1 cellular context compared by ENCODE assay signal in the genomic region with DNA sequence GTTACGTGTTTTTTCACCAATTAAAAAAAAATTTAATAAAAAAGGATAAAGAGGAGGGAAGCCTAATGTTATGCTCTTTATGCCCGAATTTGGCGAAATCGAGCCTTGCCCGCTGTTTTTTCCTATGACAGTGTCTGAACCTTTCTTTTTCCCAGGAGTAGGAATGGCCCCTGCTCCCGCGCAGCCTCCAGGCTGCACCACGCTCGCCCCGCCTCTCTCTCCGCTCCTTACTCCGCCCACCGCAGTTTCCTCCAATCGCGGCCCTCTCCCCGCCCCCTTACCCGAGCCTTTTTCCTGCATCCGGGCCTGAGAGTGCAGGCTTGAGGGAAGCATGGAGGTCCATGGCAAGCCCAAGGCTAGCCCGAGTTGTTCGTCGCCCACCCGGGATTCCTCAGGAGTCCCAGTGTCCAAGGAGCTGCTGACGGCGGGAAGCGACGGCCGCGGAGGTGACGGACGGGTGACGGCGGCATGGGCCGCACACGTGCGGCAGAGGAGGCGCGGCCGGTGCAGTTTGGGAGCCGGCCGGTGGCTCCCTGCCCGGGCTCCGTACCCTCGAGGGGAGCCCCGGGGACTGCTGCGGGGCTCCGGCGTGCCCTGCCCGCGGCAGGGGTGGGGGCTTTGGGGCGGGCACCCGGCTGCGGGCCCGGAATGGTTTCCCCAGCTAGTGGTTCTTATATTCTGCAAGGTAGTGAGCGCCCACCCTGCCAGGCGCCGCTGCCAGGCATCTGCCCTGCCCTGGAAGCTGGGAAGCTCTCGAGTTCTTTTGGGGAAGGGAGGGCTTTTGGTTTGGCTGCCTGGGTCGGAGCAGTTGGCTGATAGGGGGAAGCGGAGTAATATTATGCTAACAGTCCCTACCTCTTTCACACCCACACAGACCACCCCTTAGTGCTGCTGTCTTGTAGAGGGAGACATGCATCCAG.
TF ChIP-seq lines count a peak whose summit lies in the region.

A gene with protein sequence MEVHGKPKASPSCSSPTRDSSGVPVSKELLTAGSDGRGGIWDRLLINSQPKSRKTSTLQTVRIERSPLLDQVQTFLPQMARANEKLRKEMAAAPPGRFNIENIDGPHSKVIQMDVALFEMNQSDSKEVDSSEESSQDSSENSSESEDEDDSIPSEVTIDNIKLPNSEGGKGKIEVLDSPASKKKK (plus strand): TSS at position 295 of the 920 bp plus-strand sequence. CDS start 37 bp downstream, at position 332.

TF ChIP-seq in K562, 482 proteins besides CTCF, POLR2A, EP300 and RAD21 (continued from another document and continues in another):
- TF ChIP-seq, protein P1, sequence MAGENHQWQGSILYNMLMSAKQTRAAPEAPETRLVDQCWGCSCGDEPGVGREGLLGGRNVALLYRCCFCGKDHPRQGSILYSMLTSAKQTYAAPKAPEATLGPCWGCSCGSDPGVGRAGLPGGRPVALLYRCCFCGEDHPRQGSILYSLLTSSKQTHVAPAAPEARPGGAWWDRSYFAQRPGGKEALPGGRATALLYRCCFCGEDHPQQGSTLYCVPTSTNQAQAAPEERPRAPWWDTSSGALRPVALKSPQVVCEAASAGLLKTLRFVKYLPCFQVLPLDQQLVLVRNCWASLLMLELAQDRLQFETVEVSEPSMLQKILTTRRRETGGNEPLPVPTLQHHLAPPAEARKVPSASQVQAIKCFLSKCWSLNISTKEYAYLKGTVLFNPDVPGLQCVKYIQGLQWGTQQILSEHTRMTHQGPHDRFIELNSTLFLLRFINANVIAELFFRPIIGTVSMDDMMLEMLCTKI (IDR thresholded peaks at IDR 0.05; ENCODE audit: partially characterized antibody): no peak
- TF ChIP-seq NRF1 (conservative IDR thresholded peaks at IDR 0.05 in 1 of 2, IDR thresholded peaks at IDR 0.05 in 1 of 2): peak; percentile 93 to 94
- TF ChIP-seq, protein P2, sequence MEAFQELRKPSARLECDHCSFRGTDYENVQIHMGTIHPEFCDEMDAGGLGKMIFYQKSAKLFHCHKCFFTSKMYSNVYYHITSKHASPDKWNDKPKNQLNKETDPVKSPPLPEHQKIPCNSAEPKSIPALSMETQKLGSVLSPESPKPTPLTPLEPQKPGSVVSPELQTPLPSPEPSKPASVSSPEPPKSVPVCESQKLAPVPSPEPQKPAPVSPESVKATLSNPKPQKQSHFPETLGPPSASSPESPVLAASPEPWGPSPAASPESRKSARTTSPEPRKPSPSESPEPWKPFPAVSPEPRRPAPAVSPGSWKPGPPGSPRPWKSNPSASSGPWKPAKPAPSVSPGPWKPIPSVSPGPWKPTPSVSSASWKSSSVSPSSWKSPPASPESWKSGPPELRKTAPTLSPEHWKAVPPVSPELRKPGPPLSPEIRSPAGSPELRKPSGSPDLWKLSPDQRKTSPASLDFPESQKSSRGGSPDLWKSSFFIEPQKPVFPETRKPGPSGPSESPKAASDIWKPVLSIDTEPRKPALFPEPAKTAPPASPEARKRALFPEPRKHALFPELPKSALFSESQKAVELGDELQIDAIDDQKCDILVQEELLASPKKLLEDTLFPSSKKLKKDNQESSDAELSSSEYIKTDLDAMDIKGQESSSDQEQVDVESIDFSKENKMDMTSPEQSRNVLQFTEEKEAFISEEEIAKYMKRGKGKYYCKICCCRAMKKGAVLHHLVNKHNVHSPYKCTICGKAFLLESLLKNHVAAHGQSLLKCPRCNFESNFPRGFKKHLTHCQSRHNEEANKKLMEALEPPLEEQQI (IDR thresholded peaks at IDR 0.05): no peak
- 0 out of 2 replicates have a peak, but pooled peaks have one; percentile 13 for TF ChIP-seq ETV1 (tag; conservative IDR thresholded peaks at IDR 0.05; ENCODE audit: low read depth)
- TF ChIP-seq ZNF586 (CRISPR knock-in tag; conservative IDR thresholded peaks at IDR 0.05): no peak
- TF ChIP-seq, protein P3, sequence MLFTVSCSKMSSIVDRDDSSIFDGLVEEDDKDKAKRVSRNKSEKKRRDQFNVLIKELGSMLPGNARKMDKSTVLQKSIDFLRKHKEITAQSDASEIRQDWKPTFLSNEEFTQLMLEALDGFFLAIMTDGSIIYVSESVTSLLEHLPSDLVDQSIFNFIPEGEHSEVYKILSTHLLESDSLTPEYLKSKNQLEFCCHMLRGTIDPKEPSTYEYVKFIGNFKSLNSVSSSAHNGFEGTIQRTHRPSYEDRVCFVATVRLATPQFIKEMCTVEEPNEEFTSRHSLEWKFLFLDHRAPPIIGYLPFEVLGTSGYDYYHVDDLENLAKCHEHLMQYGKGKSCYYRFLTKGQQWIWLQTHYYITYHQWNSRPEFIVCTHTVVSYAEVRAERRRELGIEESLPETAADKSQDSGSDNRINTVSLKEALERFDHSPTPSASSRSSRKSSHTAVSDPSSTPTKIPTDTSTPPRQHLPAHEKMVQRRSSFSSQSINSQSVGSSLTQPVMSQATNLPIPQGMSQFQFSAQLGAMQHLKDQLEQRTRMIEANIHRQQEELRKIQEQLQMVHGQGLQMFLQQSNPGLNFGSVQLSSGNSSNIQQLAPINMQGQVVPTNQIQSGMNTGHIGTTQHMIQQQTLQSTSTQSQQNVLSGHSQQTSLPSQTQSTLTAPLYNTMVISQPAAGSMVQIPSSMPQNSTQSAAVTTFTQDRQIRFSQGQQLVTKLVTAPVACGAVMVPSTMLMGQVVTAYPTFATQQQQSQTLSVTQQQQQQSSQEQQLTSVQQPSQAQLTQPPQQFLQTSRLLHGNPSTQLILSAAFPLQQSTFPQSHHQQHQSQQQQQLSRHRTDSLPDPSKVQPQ (CRISPR knock-in tag; IDR thresholded peaks at IDR 0.05; ENCODE audit: borderline replicate concordance): no peak
- 0 out of 2 replicates have a peak, but pooled peaks have one; percentile 22 for TF ChIP-seq C11orf30 (IDR thresholded peaks at IDR 0.05; ENCODE audit: low read depth)
- TF ChIP-seq SIN3A (IDR thresholded peaks at IDR 0.05; ENCODE audit: borderline replicate concordance in 2 of 2, control insufficient read depth in 1 of 2, low read depth in 2 of 2, low read length in 2 of 2): peak; percentile 89; a peak in 2 of 4 replicates
- no peak for TF ChIP-seq U2AF1 (optimal IDR thresholded peaks at IDR 0.05; ENCODE audit: low read depth, low read length)
- no peak for TF ChIP-seq PRMT5 (CRISPR knock-in tag; IDR thresholded peaks at IDR 0.05)
- TF ChIP-seq CHD2 (IDR thresholded peaks at IDR 0.05; ENCODE audit: low read depth, low read length): no peak
- TF ChIP-seq KLF10 (CRISPR knock-in tag; IDR thresholded peaks at IDR 0.05): no peak
- no peak for TF ChIP-seq SMARCA4 (IDR thresholded peaks at IDR 0.05)
- TF ChIP-seq RBFOX2 (IDR thresholded peaks at IDR 0.05; ENCODE audit: low read depth, low read length): peak; percentile 91
- TF ChIP-seq ZNF263 (CRISPR knock-in tag; IDR thresholded peaks at IDR 0.05; ENCODE audit: borderline replicate concordance): no peak
- TF ChIP-seq FOXJ2 (tag; IDR thresholded peaks at IDR 0.05): no peak
- no peak for TF ChIP-seq XRCC5 (IDR thresholded peaks at IDR 0.05; ENCODE audit: low read depth, low read length)
- TF ChIP-seq ZNF253 (CRISPR knock-in tag; conservative IDR thresholded peaks at IDR 0.05): no peak
- TF ChIP-seq ZC3H4 (CRISPR knock-in tag; IDR thresholded peaks at IDR 0.05; ENCODE audit: borderline replicate concordance): no peak
- TF ChIP-seq XRCC4 (IDR thresholded peaks at IDR 0.05; ENCODE audit: extremely low read depth, insufficient read depth, insufficient read length): no peak
- TF ChIP-seq, protein P4, sequence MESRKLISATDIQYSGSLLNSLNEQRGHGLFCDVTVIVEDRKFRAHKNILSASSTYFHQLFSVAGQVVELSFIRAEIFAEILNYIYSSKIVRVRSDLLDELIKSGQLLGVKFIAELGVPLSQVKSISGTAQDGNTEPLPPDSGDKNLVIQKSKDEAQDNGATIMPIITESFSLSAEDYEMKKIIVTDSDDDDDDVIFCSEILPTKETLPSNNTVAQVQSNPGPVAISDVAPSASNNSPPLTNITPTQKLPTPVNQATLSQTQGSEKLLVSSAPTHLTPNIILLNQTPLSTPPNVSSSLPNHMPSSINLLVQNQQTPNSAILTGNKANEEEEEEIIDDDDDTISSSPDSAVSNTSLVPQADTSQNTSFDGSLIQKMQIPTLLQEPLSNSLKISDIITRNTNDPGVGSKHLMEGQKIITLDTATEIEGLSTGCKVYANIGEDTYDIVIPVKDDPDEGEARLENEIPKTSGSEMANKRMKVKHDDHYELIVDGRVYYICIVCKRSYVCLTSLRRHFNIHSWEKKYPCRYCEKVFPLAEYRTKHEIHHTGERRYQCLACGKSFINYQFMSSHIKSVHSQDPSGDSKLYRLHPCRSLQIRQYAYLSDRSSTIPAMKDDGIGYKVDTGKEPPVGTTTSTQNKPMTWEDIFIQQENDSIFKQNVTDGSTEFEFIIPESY (CRISPR knock-in tag; IDR thresholded peaks at IDR 0.05): no peak
- TF ChIP-seq HOXB6 (CRISPR knock-in tag; IDR thresholded peaks at IDR 0.05; ENCODE audit: borderline replicate concordance): no peak
- TF ChIP-seq NCOR1 (IDR thresholded peaks at IDR 0.05): no peak
- TF ChIP-seq FIP1L1 (IDR thresholded peaks at IDR 0.05; ENCODE audit: low read depth, low read length, poor library complexity, severe bottlenecking): peak; percentile 57
- 0 out of 2 replicates have a peak, but pooled peaks have one; percentile 46 for TF ChIP-seq ZNF583 (CRISPR knock-in tag; IDR thresholded peaks at IDR 0.05)
- TF ChIP-seq PHTF2 (CRISPR knock-in tag; IDR thresholded peaks at IDR 0.05): no peak
- TF ChIP-seq, protein P5, sequence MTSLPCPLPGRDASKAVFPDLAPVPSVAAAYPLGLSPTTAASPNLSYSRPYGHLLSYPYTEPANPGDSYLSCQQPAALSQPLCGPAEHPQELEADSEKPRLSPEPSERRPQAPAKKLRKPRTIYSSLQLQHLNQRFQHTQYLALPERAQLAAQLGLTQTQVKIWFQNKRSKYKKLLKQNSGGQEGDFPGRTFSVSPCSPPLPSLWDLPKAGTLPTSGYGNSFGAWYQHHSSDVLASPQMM (CRISPR knock-in tag; IDR thresholded peaks at IDR 0.05): no peak
- TF ChIP-seq, protein P6, sequence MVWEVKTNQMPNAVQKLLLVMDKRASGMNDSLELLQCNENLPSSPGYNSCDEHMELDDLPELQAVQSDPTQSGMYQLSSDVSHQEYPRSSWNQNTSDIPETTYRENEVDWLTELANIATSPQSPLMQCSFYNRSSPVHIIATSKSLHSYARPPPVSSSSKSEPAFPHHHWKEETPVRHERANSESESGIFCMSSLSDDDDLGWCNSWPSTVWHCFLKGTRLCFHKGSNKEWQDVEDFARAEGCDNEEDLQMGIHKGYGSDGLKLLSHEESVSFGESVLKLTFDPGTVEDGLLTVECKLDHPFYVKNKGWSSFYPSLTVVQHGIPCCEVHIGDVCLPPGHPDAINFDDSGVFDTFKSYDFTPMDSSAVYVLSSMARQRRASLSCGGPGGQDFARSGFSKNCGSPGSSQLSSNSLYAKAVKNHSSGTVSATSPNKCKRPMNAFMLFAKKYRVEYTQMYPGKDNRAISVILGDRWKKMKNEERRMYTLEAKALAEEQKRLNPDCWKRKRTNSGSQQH (CRISPR knock-in tag; IDR thresholded peaks at IDR 0.05): 0 out of 2 replicates have a peak, but pooled peaks have one; percentile 47
- no peak for TF ChIP-seq ZSCAN29 (IDR thresholded peaks at IDR 0.05)
- TF ChIP-seq MTA3 (IDR thresholded peaks at IDR 0.05; ENCODE audit: borderline replicate concordance): 0 out of 2 replicates have a peak, but pooled peaks have one; percentile 40
- no peak for TF ChIP-seq BRD9 (IDR thresholded peaks at IDR 0.05; ENCODE audit: low read depth, partially characterized antibody)
- peak; percentile 89 for TF ChIP-seq SUPT5H (IDR thresholded peaks at IDR 0.05)
- no peak for TF ChIP-seq RFX5 (IDR thresholded peaks at IDR 0.05; ENCODE audit: low read depth, low read length)
- TF ChIP-seq, protein P7, sequence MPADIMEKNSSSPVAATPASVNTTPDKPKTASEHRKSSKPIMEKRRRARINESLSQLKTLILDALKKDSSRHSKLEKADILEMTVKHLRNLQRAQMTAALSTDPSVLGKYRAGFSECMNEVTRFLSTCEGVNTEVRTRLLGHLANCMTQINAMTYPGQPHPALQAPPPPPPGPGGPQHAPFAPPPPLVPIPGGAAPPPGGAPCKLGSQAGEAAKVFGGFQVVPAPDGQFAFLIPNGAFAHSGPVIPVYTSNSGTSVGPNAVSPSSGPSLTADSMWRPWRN (IDR thresholded peaks at IDR 0.05; ENCODE audit: low read depth): no peak
- TF ChIP-seq, protein P8, sequence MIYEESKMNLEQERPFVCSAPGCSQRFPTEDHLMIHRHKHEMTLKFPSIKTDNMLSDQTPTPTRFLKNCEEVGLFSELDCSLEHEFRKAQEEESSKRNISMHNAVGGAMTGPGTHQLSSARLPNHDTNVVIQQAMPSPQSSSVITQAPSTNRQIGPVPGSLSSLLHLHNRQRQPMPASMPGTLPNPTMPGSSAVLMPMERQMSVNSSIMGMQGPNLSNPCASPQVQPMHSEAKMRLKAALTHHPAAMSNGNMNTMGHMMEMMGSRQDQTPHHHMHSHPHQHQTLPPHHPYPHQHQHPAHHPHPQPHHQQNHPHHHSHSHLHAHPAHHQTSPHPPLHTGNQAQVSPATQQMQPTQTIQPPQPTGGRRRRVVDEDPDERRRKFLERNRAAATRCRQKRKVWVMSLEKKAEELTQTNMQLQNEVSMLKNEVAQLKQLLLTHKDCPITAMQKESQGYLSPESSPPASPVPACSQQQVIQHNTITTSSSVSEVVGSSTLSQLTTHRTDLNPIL (CRISPR knock-in tag; IDR thresholded peaks at IDR 0.05): no peak
- TF ChIP-seq PHF20 (IDR thresholded peaks at IDR 0.05; ENCODE audit: partially characterized antibody): peak; percentile 77
- TF ChIP-seq KDM4B (IDR thresholded peaks at IDR 0.05; ENCODE audit: borderline replicate concordance in 2 of 2, low read depth in 1 of 2): no peak
- peak; percentile 31; the same call in 1 of the 2 replicates for TF ChIP-seq RB1 (IDR thresholded peaks at IDR 0.05; ENCODE audit: low read depth)
- no peak for TF ChIP-seq HSF4 (CRISPR knock-in tag; IDR thresholded peaks at IDR 0.05; ENCODE audit: borderline replicate concordance)
- TF ChIP-seq, protein P9, sequence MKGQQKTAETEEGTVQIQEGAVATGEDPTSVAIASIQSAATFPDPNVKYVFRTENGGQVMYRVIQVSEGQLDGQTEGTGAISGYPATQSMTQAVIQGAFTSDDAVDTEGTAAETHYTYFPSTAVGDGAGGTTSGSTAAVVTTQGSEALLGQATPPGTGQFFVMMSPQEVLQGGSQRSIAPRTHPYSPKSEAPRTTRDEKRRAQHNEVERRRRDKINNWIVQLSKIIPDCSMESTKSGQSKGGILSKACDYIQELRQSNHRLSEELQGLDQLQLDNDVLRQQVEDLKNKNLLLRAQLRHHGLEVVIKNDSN (CRISPR knock-in tag; IDR thresholded peaks at IDR 0.05): peak; percentile 59
- TF ChIP-seq YY1 (IDR thresholded peaks at IDR 0.05; ENCODE audit: borderline replicate concordance in 1 of 3, control insufficient read depth in 1 of 3, extremely low read depth in 1 of 3, insufficient read depth in 3 of 3, insufficient read length in 1 of 3, insufficient replicate concordance in 2 of 3, low read depth in 1 of 3, low read length in 2 of 3): peak in 2 of 3 experiments; percentile 24 to 61
- TF ChIP-seq PHF21A (IDR thresholded peaks at IDR 0.05; ENCODE audit: borderline replicate concordance, low read depth): no peak
- TF ChIP-seq, protein P10, sequence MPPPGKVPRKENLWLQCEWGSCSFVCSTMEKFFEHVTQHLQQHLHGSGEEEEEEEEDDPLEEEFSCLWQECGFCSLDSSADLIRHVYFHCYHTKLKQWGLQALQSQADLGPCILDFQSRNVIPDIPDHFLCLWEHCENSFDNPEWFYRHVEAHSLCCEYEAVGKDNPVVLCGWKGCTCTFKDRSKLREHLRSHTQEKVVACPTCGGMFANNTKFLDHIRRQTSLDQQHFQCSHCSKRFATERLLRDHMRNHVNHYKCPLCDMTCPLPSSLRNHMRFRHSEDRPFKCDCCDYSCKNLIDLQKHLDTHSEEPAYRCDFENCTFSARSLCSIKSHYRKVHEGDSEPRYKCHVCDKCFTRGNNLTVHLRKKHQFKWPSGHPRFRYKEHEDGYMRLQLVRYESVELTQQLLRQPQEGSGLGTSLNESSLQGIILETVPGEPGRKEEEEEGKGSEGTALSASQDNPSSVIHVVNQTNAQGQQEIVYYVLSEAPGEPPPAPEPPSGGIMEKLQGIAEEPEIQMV (tag; conservative IDR thresholded peaks at IDR 0.05; ENCODE audit: low read depth): no peak
- no peak for TF ChIP-seq RBM15 (IDR thresholded peaks at IDR 0.05; ENCODE audit: insufficient read depth, low read length)
- TF ChIP-seq NFIC (IDR thresholded peaks at IDR 0.05): peak; percentile 31; the same call in 1 of the 2 replicates
